19 cellular contexts compared by ENCODE assay signal in the genomic region with DNA sequence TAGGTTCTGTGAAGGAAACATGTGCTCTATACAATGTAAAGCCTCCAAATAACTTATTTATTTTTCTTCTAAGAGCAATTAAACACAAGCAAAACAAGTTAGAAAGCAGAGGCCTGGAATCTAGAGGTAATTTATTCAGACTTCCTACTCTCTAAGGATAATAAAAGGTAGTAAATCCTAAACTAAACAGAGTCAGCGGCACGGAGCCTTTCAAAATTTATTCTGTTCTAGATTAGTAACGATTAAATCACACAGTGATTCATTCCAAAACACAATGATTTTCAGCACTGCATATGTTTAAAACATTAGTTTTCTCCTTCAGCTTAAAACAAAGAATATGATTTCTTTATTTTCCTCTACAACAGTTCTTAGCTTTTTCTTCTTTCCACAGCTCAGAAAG.
"Had no signal": no experiment of that assay in that cellular context is flagged by ENCODE, and none has a peak within 500 bp of the region (broad histone marks: within the 10 kb centered on the region; RNA-seq: fewer than 3 reads in every experiment).

No MANE protein-coding gene starts in this region.

- FAIRE-seq: endothelial cell of umbilical vein had no signal

- H3K4me3 ChIP-seq: gastroesophageal sphincter, heart right ventricle, lower lobe of right lung, ovary, sigmoid colon, thyroid gland had no signal

- H3K27ac ChIP-seq: gastroesophageal sphincter, heart right ventricle, lower lobe of right lung, ovary, sigmoid colon, thyroid gland had no signal

- H3K4me1 ChIP-seq: gastroesophageal sphincter, heart right ventricle, lower lobe of right lung, sigmoid colon, thyroid gland had no signal

- H3K36me3 ChIP-seq: gastroesophageal sphincter, heart right ventricle, lower lobe of right lung, ovary, sigmoid colon, thyroid gland had no signal

- H3K4me3 Mint-ChIP-seq: activated CD4-positive, alpha-beta memory T cell treated with anti-CD3 and anti-CD28 coated beads for 36 hours; activated CD8-positive, alpha-beta memory T cell treated with anti-CD3 and anti-CD28 coated beads, Interleukin-2, amount 10 ng/mL, durations not matched to agents 7 days and 5 days; activated naive CD4-positive, alpha-beta T cell treated with anti-CD3 and anti-CD28 coated beads, Interleukin-2, amount 10 ng/mL, durations not matched to agents 7 days and 5 days; brain; central memory CD8-positive, alpha-beta T cell; stimulated activated effector memory CD8-positive, alpha-beta T cell treated with anti-CD3 and anti-CD28 coated beads, Interleukin-12 subunit alpha, Interleukin-12 subunit beta, amount 100 ng/mL, for 72 hours had no signal

- H3K27me3 Mint-ChIP-seq: activated CD4-positive, alpha-beta memory T cell treated with anti-CD3 and anti-CD28 coated beads for 36 hours; activated CD8-positive, alpha-beta memory T cell treated with anti-CD3 and anti-CD28 coated beads, Interleukin-2, amount 10 ng/mL, durations not matched to agents 7 days and 5 days; activated naive CD4-positive, alpha-beta T cell treated with anti-CD3 and anti-CD28 coated beads, Interleukin-2, amount 10 ng/mL, durations not matched to agents 7 days and 5 days; brain; central memory CD8-positive, alpha-beta T cell had no signal

- H3K9me3 ChIP-seq: gastroesophageal sphincter, lower lobe of right lung, ovary, sigmoid colon, thyroid gland had no signal

- H3K4me1 Mint-ChIP-seq: activated CD8-positive, alpha-beta memory T cell treated with anti-CD3 and anti-CD28 coated beads, Interleukin-2, amount 10 ng/mL, durations not matched to agents 7 days and 5 days; activated naive CD4-positive, alpha-beta T cell treated with anti-CD3 and anti-CD28 coated beads, Interleukin-2, amount 10 ng/mL, durations not matched to agents 7 days and 5 days; brain; central memory CD8-positive, alpha-beta T cell; stimulated activated effector memory CD8-positive, alpha-beta T cell treated with anti-CD3 and anti-CD28 coated beads, Interleukin-12 subunit alpha, Interleukin-12 subunit beta, amount 100 ng/mL, for 72 hours had no signal

- H3K27ac Mint-ChIP-seq: activated CD4-positive, alpha-beta memory T cell treated with anti-CD3 and anti-CD28 coated beads for 36 hours; activated CD8-positive, alpha-beta memory T cell treated with anti-CD3 and anti-CD28 coated beads, Interleukin-2, amount 10 ng/mL, durations not matched to agents 7 days and 5 days; activated naive CD4-positive, alpha-beta T cell treated with anti-CD3 and anti-CD28 coated beads, Interleukin-2, amount 10 ng/mL, durations not matched to agents 7 days and 5 days; stimulated activated effector memory CD8-positive, alpha-beta T cell treated with anti-CD3 and anti-CD28 coated beads, Interleukin-12 subunit alpha, Interleukin-12 subunit beta, amount 100 ng/mL, for 72 hours had no signal

- H3K36me3 Mint-ChIP-seq: activated CD4-positive, alpha-beta memory T cell treated with anti-CD3 and anti-CD28 coated beads for 36 hours; activated CD8-positive, alpha-beta memory T cell treated with anti-CD3 and anti-CD28 coated beads, Interleukin-2, amount 10 ng/mL, durations not matched to agents 7 days and 5 days; activated naive CD4-positive, alpha-beta T cell treated with anti-CD3 and anti-CD28 coated beads, Interleukin-2, amount 10 ng/mL, durations not matched to agents 7 days and 5 days; brain; stimulated activated effector memory CD8-positive, alpha-beta T cell treated with anti-CD3 and anti-CD28 coated beads, Interleukin-12 subunit alpha, Interleukin-12 subunit beta, amount 100 ng/mL, for 72 hours had no signal

- H3K9me3 Mint-ChIP-seq: stimulated activated effector memory CD8-positive, alpha-beta T cell treated with anti-CD3 and anti-CD28 coated beads, Interleukin-12 subunit alpha, Interleukin-12 subunit beta, amount 100 ng/mL, for 72 hours had no signal

- H3K27me3 ChIP-seq: gastroesophageal sphincter, heart right ventricle, ovary, sigmoid colon, thyroid gland had no signal

- DNase-seq: activated CD4-positive, alpha-beta memory T cell treated with anti-CD3 and anti-CD28 coated beads for 36 hours; activated CD8-positive, alpha-beta memory T cell treated with anti-CD3 and anti-CD28 coated beads, Interleukin-2, amount 10 ng/mL, durations not matched to agents 7 days and 5 days; activated naive CD4-positive, alpha-beta T cell treated with anti-CD3 and anti-CD28 coated beads, Interleukin-2, amount 10 ng/mL, durations not matched to agents 7 days and 5 days; activated T-cell treated with anti-CD3 and anti-CD28 coated beads, Interleukin-2, amount 50 U/mL, for 1 hour; cortex of kidney; effector CD4-positive, alpha-beta T cell; heart right ventricle; left colon; lower lobe of right lung; midbrain; ovary; sigmoid colon; stimulated activated CD4-positive, alpha-beta T cell treated with anti-CD3 and anti-CD28 coated beads, Interleukin-12 subunit alpha, Interleukin-12 subunit beta, amount 100 ng/mL, for 4 hours; thyroid gland had no signal

- ATAC-seq: activated CD8-positive, alpha-beta memory T cell treated with anti-CD3 and anti-CD28 coated beads, Interleukin-2, amount 10 ng/mL, durations not matched to agents 7 days and 5 days; gastroesophageal sphincter; heart right ventricle; left colon; lower lobe of right lung; stimulated activated effector memory CD8-positive, alpha-beta T cell treated with anti-CD3 and anti-CD28 coated beads, Interleukin-12 subunit alpha, Interleukin-12 subunit beta, amount 100 ng/mL, for 72 hours had no signal
